Comparison of ENCODE assay signal across 2 cellular contexts in the genomic region with DNA sequence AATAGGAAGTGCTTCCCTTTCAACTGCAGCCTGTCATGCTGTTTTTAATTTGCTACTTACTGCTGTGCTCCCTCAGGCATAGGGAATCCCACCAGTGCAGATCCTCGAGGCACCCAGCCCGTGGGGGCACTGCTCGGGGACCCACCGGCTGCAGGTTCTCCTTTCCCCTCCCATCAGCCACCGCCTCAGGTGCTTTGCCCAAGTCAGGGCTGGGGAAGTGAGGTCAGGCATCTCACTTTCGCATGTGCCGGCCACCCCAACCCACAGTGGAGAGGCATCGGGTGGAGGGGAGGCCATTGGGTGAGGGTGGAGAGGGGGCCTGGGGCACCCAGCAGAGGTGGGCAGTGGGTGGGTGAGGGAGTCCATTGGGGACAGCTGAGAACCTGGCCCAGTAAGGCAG.
TF ChIP-seq lines count a peak whose summit lies in the region.

No MANE protein-coding gene starts in this region.

TF ChIP-seq in H1, 55 proteins besides CTCF, POLR2A, EP300 and RAD21:
- TF ChIP-seq TBP (IDR thresholded peaks at IDR 0.05; ENCODE audit: low read depth, low read length) = no peak
- TF ChIP-seq MAFK (IDR thresholded peaks at IDR 0.05; ENCODE audit: low read depth, low read length) = no peak
- TF ChIP-seq, protein P1, sequence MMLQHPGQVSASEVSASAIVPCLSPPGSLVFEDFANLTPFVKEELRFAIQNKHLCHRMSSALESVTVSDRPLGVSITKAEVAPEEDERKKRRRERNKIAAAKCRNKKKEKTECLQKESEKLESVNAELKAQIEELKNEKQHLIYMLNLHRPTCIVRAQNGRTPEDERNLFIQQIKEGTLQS (IDR thresholded peaks at IDR 0.05; ENCODE audit: insufficient read depth, low read depth, low read length) = no peak
- TF ChIP-seq SP2 (IDR thresholded peaks at IDR 0.05; ENCODE audit: low read length) = no peak
- no peak for TF ChIP-seq JUN (IDR thresholded peaks at IDR 0.05; ENCODE audit: low read depth, low read length)
- no peak for TF ChIP-seq SP4 (IDR thresholded peaks at IDR 0.05; ENCODE audit: low read length)
- no peak for TF ChIP-seq BRCA1 (IDR thresholded peaks at IDR 0.05; ENCODE audit: low read depth, low read length)
- no peak for TF ChIP-seq SUZ12 (IDR thresholded peaks at IDR 0.05; ENCODE audit: low read length)
- no peak for TF ChIP-seq SIRT6 (IDR thresholded peaks at IDR 0.05; ENCODE audit: low read length)
- TF ChIP-seq HDAC6 (IDR thresholded peaks at IDR 0.05; ENCODE audit: low read depth, low read length) = no peak
- no peak for TF ChIP-seq HDAC2 (IDR thresholded peaks at IDR 0.05; ENCODE audit: borderline replicate concordance in 1 of 2, low read depth in 2 of 2, low read length in 2 of 2)
- no peak for TF ChIP-seq KDM4A (IDR thresholded peaks at IDR 0.05; ENCODE audit: low read depth, low read length, severe bottlenecking)
- TF ChIP-seq, protein P2, sequence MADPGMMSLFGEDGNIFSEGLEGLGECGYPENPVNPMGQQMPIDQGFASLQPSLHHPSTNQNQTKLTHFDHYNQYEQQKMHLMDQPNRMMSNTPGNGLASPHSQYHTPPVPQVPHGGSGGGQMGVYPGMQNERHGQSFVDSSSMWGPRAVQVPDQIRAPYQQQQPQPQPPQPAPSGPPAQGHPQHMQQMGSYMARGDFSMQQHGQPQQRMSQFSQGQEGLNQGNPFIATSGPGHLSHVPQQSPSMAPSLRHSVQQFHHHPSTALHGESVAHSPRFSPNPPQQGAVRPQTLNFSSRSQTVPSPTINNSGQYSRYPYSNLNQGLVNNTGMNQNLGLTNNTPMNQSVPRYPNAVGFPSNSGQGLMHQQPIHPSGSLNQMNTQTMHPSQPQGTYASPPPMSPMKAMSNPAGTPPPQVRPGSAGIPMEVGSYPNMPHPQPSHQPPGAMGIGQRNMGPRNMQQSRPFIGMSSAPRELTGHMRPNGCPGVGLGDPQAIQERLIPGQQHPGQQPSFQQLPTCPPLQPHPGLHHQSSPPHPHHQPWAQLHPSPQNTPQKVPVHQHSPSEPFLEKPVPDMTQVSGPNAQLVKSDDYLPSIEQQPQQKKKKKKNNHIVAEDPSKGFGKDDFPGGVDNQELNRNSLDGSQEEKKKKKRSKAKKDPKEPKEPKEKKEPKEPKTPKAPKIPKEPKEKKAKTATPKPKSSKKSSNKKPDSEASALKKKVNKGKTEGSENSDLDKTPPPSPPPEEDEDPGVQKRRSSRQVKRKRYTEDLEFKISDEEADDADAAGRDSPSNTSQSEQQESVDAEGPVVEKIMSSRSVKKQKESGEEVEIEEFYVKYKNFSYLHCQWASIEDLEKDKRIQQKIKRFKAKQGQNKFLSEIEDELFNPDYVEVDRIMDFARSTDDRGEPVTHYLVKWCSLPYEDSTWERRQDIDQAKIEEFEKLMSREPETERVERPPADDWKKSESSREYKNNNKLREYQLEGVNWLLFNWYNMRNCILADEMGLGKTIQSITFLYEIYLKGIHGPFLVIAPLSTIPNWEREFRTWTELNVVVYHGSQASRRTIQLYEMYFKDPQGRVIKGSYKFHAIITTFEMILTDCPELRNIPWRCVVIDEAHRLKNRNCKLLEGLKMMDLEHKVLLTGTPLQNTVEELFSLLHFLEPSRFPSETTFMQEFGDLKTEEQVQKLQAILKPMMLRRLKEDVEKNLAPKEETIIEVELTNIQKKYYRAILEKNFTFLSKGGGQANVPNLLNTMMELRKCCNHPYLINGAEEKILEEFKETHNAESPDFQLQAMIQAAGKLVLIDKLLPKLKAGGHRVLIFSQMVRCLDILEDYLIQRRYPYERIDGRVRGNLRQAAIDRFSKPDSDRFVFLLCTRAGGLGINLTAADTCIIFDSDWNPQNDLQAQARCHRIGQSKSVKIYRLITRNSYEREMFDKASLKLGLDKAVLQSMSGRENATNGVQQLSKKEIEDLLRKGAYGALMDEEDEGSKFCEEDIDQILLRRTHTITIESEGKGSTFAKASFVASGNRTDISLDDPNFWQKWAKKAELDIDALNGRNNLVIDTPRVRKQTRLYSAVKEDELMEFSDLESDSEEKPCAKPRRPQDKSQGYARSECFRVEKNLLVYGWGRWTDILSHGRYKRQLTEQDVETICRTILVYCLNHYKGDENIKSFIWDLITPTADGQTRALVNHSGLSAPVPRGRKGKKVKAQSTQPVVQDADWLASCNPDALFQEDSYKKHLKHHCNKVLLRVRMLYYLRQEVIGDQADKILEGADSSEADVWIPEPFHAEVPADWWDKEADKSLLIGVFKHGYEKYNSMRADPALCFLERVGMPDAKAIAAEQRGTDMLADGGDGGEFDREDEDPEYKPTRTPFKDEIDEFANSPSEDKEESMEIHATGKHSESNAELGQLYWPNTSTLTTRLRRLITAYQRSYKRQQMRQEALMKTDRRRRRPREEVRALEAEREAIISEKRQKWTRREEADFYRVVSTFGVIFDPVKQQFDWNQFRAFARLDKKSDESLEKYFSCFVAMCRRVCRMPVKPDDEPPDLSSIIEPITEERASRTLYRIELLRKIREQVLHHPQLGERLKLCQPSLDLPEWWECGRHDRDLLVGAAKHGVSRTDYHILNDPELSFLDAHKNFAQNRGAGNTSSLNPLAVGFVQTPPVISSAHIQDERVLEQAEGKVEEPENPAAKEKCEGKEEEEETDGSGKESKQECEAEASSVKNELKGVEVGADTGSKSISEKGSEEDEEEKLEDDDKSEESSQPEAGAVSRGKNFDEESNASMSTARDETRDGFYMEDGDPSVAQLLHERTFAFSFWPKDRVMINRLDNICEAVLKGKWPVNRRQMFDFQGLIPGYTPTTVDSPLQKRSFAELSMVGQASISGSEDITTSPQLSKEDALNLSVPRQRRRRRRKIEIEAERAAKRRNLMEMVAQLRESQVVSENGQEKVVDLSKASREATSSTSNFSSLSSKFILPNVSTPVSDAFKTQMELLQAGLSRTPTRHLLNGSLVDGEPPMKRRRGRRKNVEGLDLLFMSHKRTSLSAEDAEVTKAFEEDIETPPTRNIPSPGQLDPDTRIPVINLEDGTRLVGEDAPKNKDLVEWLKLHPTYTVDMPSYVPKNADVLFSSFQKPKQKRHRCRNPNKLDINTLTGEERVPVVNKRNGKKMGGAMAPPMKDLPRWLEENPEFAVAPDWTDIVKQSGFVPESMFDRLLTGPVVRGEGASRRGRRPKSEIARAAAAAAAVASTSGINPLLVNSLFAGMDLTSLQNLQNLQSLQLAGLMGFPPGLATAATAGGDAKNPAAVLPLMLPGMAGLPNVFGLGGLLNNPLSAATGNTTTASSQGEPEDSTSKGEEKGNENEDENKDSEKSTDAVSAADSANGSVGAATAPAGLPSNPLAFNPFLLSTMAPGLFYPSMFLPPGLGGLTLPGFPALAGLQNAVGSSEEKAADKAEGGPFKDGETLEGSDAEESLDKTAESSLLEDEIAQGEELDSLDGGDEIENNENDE (IDR thresholded peaks at IDR 0.05; ENCODE audit: insufficient replicate concordance, low read length) = no peak
- TF ChIP-seq SIX5 (IDR thresholded peaks at IDR 0.05; ENCODE audit: low read depth, low read length) = no peak
- no peak for TF ChIP-seq RXRA (IDR thresholded peaks at IDR 0.05; ENCODE audit: insufficient read depth, low read depth, low read length)
- TF ChIP-seq TAF7 (optimal IDR thresholded peaks at IDR 0.05; ENCODE audit: borderline replicate concordance, low read depth, low read length) = no peak

TF ChIP-seq in SK-N-SH treated with all-trans-retinoic acid at 6 μM for 48 hours, 23 proteins besides CTCF, POLR2A, EP300 and RAD21:
- TF ChIP-seq RARB (CRISPR knock-in tag; IDR thresholded peaks at IDR 0.05) (no peak), ZNF8 (CRISPR knock-in tag; IDR thresholded peaks at IDR 0.05) (no peak)
